In genomic region chr16:53054670-53055485, GRCh38 we compare ENCODE assay signal across 1 cellular context.
TF ChIP-seq lines count a peak whose summit lies in the region.

CHD9 (plus strand) TSS chr16:53054991; CDS start chr16:53156090, 101,099 bp downstream.

TF ChIP-seq in K562, 482 proteins besides CTCF, POLR2A, EP300 and RAD21 (continued from another document and continues in another):
- TF ChIP-seq RREB1 (CRISPR knock-in tag; IDR thresholded peaks at IDR 0.05): 0 out of 2 replicates have a peak, but pooled peaks have one; percentile 19
- TF ChIP-seq ZNF830 (CRISPR knock-in tag; IDR thresholded peaks at IDR 0.05): peak; percentile 38; the same call in 1 of the 2 replicates
- peak; percentile 73 for TF ChIP-seq ETV1 (tag; conservative IDR thresholded peaks at IDR 0.05; ENCODE audit: low read depth)
- no peak for TF ChIP-seq NCOA2 (IDR thresholded peaks at IDR 0.05; ENCODE audit: partially characterized antibody in 2 of 2)
- TF ChIP-seq ATF1 (CRISPR knock-in tag; IDR thresholded peaks at IDR 0.05): no peak
- peak; percentile 41; the same call in 1 of the 2 replicates for TF ChIP-seq ATF1 (tag; IDR thresholded peaks at IDR 0.05)
- no peak; the same call in 1 of the 2 replicates for TF ChIP-seq JUN (IDR thresholded peaks at IDR 0.05; ENCODE audit: borderline replicate concordance, low read depth, low read length)
- TF ChIP-seq JUN (CRISPR knock-in tag; IDR thresholded peaks at IDR 0.05; ENCODE audit: borderline replicate concordance): peak; percentile 65; the same call in 1 of the 2 replicates
- no peak; the same call in 1 of the 2 replicates for TF ChIP-seq CBX1 (IDR thresholded peaks at IDR 0.05; ENCODE audit: low read depth)
- peak; percentile 80 for TF ChIP-seq TFAP4 (CRISPR knock-in tag; IDR thresholded peaks at IDR 0.05; ENCODE audit: borderline replicate concordance)
- no peak for TF ChIP-seq ZFP36 (IDR thresholded peaks at IDR 0.05; ENCODE audit: low read depth, low read length, partially characterized antibody)
- TF ChIP-seq MAZ (CRISPR knock-in tag; conservative IDR thresholded peaks at IDR 0.05 in 1 of 2, IDR thresholded peaks at IDR 0.05 in 1 of 2): peak; percentile 74 to 80; a peak in 3 of 4 replicates
- TF ChIP-seq CBX3 (IDR thresholded peaks at IDR 0.05; ENCODE audit: borderline replicate concordance in 1 of 2, low read length in 2 of 2): peak in 1 of 2 experiments; percentile 38; a peak in 1 of 3 replicates
- no peak for TF ChIP-seq ETS2 (tag; IDR thresholded peaks at IDR 0.05; ENCODE audit: borderline replicate concordance, poor library complexity, severe bottlenecking)
- no peak for TF ChIP-seq FOS (IDR thresholded peaks at IDR 0.05; ENCODE audit: extremely low read depth, insufficient read length)
- peak; percentile 88 for TF ChIP-seq ZBTB43 (CRISPR knock-in tag; IDR thresholded peaks at IDR 0.05)
- no peak for TF ChIP-seq ZKSCAN8 (CRISPR knock-in tag; IDR thresholded peaks at IDR 0.05)
- TF ChIP-seq DPF2 (IDR thresholded peaks at IDR 0.05): 0 out of 2 replicates have a peak, but pooled peaks have one; percentile 37
- TF ChIP-seq FUS (optimal IDR thresholded peaks at IDR 0.05; ENCODE audit: low read depth, low read length): peak; percentile 61
- no peak for TF ChIP-seq GTF3C2 (IDR thresholded peaks at IDR 0.05; ENCODE audit: borderline replicate concordance, extremely low read depth, insufficient read length)
- no peak for TF ChIP-seq SNIP1 (IDR thresholded peaks at IDR 0.05; ENCODE audit: low read depth)
- TF ChIP-seq PREB (CRISPR knock-in tag; IDR thresholded peaks at IDR 0.05): no peak
- TF ChIP-seq CHD1 (IDR thresholded peaks at IDR 0.05; ENCODE audit: low read length): peak; percentile 58
- no peak; a peak in 1 of 4 replicates for TF ChIP-seq FOXK2 (conservative IDR thresholded peaks at IDR 0.05 in 1 of 2, IDR thresholded peaks at IDR 0.05 in 1 of 2; ENCODE audit: low read depth in 2 of 2)
- TF ChIP-seq ATF7 (IDR thresholded peaks at IDR 0.05): 0 out of 2 replicates have a peak, but pooled peaks have one; percentile 56
- TF ChIP-seq TBP (optimal IDR thresholded peaks at IDR 0.05; ENCODE audit: low read depth, low read length): peak; percentile 59
- peak; percentile 15 to 53; a peak in 1 of 4 replicates for TF ChIP-seq SIN3A (IDR thresholded peaks at IDR 0.05; ENCODE audit: borderline replicate concordance in 2 of 2, control insufficient read depth in 1 of 2, low read depth in 2 of 2, low read length in 2 of 2)
- no peak for TF ChIP-seq PURB (CRISPR knock-in tag; IDR thresholded peaks at IDR 0.05; ENCODE audit: low read depth)
- peak; percentile 64; the same call in 1 of the 2 replicates for TF ChIP-seq CREB3L1 (IDR thresholded peaks at IDR 0.05; ENCODE audit: borderline replicate concordance, low read depth)
- TF ChIP-seq SMARCA5 (IDR thresholded peaks at IDR 0.05): no peak
- TF ChIP-seq HNRNPUL1 (IDR thresholded peaks at IDR 0.05; ENCODE audit: low read length): no peak
- TF ChIP-seq MCM7 (IDR thresholded peaks at IDR 0.05): no peak
- TF ChIP-seq ZNF436 (CRISPR knock-in tag; IDR thresholded peaks at IDR 0.05): no peak
- no peak for TF ChIP-seq SREBF2 (CRISPR knock-in tag; IDR thresholded peaks at IDR 0.05)
- peak; percentile 42; the same call in 1 of the 2 replicates for TF ChIP-seq POLR2AphosphoS5 (IDR thresholded peaks at IDR 0.05; ENCODE audit: control insufficient read depth, insufficient read depth, low read depth, low read length)
- TF ChIP-seq GABPB1 (CRISPR knock-in tag; IDR thresholded peaks at IDR 0.05): peak; percentile 81
- TF ChIP-seq ZNF24 (IDR thresholded peaks at IDR 0.05): 0 out of 2 replicates have a peak, but pooled peaks have one; percentile 20
- TF ChIP-seq PRDM10 (IDR thresholded peaks at IDR 0.05; ENCODE audit: partially characterized antibody): peak; percentile 6
- peak in 1 of 2 experiments; percentile 60; a peak in 1 of 4 replicates for TF ChIP-seq RCOR1 (IDR thresholded peaks at IDR 0.05; ENCODE audit: borderline replicate concordance in 1 of 2, low read depth in 2 of 2, low read length in 2 of 2)
- peak; percentile 70 for TF ChIP-seq ZBTB33 (CRISPR knock-in tag; IDR thresholded peaks at IDR 0.05)
- TF ChIP-seq ZNF696 (CRISPR knock-in tag; conservative IDR thresholded peaks at IDR 0.05): no peak
- peak; percentile 53; the same call in 1 of the 2 replicates for TF ChIP-seq KAT7 (CRISPR knock-in tag; IDR thresholded peaks at IDR 0.05; ENCODE audit: borderline replicate concordance)
